ENCODE assay signal across 18 cellular contexts in genomic region chr14:65308536-65308935, GRCh38.
A peak's percentile ranks its signal among the peaks of the same experiment; 100 is the strongest.
DNase-seq lines count a peak whose midpoint lies in the region; ATAC-seq, FAIRE-seq and TF ChIP-seq lines count a peak whose summit lies in the region.
"Had no signal": no experiment of that assay in that cellular context is flagged by ENCODE, and none has a peak within 500 bp of the region (broad histone marks: within the 10 kb centered on the region; RNA-seq: fewer than 3 reads in every experiment).

No MANE protein-coding gene starts in this region.

- H3K9me2 ChIP-seq in MM.1S (replicated peaks; ENCODE audit: insufficient read depth, low read length), result no peaks in the 10 kb centered on the region

- no peak overlapping the region for H2AFZ ChIP-seq in MM.1S (ENCODE audit: low read length)
- H2AFZ ChIP-seq in GM12878 (ENCODE audit: control insufficient read depth, low read depth, low read length), result no peak overlapping the region
- H2AFZ ChIP-seq: GM23248 had no signal

- RAD21 ChIA-PET in GM12878 (lab: Charles Lee; ENCODE audit: unreplicated experiment), result interaction anchor here (3.2 kb wide), 1 partner anchor 8 kb away, joined by 8 read pairs; no protein-coding TSS in a partner anchor

- SMC1A ChIA-PET in GM12878 (lab: Charles Lee; ENCODE audit: uncharacterized antibody, unreplicated experiment), result interaction anchor here (2.4 to 17.0 kb wide), 2 partner anchors 9 to 25 kb away, joined by 9 to 391 read pairs; no protein-coding TSS in a partner anchor

- H3K4me3 ChIP-seq in MM.1S (ENCODE audit: low read length) (no peak overlapping the region), GM12878 (no peak overlapping the region), aorta (ENCODE audit: low read length in 2 of 2) (no peak overlapping the region)
- H3K4me3 ChIP-seq: GM23248, HAP-1 had no signal

- peak overlapping the region; percentile 44; the same call in 1 of the 2 replicates for H3K27ac ChIP-seq in MM.1S (ENCODE audit: low read length)
- peak overlapping the region; percentile 8; the same call in 1 of the 2 replicates for H3K27ac ChIP-seq in GM12878 (ENCODE audit: control insufficient read depth, insufficient read depth)
- H3K27ac ChIP-seq in aorta (ENCODE audit: low read depth in 1 of 2, low read length in 2 of 2), result no peak overlapping the region
- H3K27ac ChIP-seq: C4-2B, GM23248 had no signal

- H4K20me1 ChIP-seq in MM.1S (ENCODE audit: insufficient read depth, low read length) (no peaks in the 10 kb centered on the region), GM12878 (ENCODE audit: control insufficient read depth, insufficient read depth) (no peaks in the 10 kb centered on the region)

- intact Hi-C loops in GM12878 (cut with micrococcal nuclease; ENCODE audit: unreplicated experiment) (no loop called here), aorta (cut with DNase I) (no loop called here)

- H3K79me2 ChIP-seq in MM.1S (ENCODE audit: low read length), result no peaks in the 10 kb centered on the region
- H3K79me2 ChIP-seq in GM12878 (ENCODE audit: control insufficient read depth, insufficient read depth, low read length), result peaks cover 40% of the 10 kb centered on the region

- no TSS peak for BruUV-seq in GM12878 (replicated peaks; lab: Mats Ljungman, UMichigan)

- no peak for TF ChIP-seq EP300 in GM12878 (IDR thresholded peaks at IDR 0.05; ENCODE audit: borderline replicate concordance in 1 of 2, control insufficient read depth in 1 of 2, low read depth in 2 of 2, low read length in 2 of 2)

- ATAC-seq in GM12878 (no peak), GM18873 (IDR thresholded peaks at IDR 0.05; ENCODE audit: low FRiP score, unreplicated experiment) (no peak), aorta (ENCODE audit: low FRiP score) (no peak)
- ATAC-seq: HepG2 had no signal

- peaks cover 8% of the 10 kb centered on the region; the same call in 1 of the 2 replicates for H3F3A ChIP-seq in MM.1S (ENCODE audit: insufficient read depth, low read length)

- POLR2A ChIA-PET in GM12878 (lab: Charles Lee), result interaction anchor here (12.3 kb wide), 1 partner anchor 9 kb away, joined by 223 read pairs; no protein-coding TSS in a partner anchor

- in situ Hi-C loops in GM12878 (cut with MboI), result no loop called here

- H3K4me2 ChIP-seq in MM.1S (ENCODE audit: low read depth, low read length) (peak overlapping the region; percentile 27; the same call in 1 of the 2 replicates), GM12878 (ENCODE audit: control insufficient read depth, insufficient read depth) (no peak overlapping the region; the same call in 1 of the 2 replicates)

- TF ChIP-seq POLR2A in GM12891 (IDR thresholded peaks at IDR 0.05; ENCODE audit: low read depth, low read length), result no peak
- no peak for TF ChIP-seq POLR2A in GM12878 (IDR thresholded peaks at IDR 0.05; ENCODE audit: low read depth, low read length)

- H3K9me3 ChIP-seq in MM.1S (replicated peaks; ENCODE audit: insufficient read depth, low read length), result no peaks in the 10 kb centered on the region
- peaks cover 12% of the 10 kb centered on the region; the same call in 2 of the 3 replicates for H3K9me3 ChIP-seq in GM12878 (replicated peaks; ENCODE audit: control insufficient read depth, insufficient read depth, low read length)
- no peaks in the 10 kb centered on the region for H3K9me3 ChIP-seq in aorta (ENCODE audit: control insufficient read depth, low read length)
- H3K9me3 ChIP-seq: Caco-2, HAP-1 had no signal

- peaks cover 10% of the 10 kb centered on the region for H3K4me1 ChIP-seq in MM.1S (ENCODE audit: low read length)
- H3K4me1 ChIP-seq in GM12878 (ENCODE audit: control insufficient read depth, insufficient read depth, low read length), result peaks cover 41% of the 10 kb centered on the region
- H3K4me1 ChIP-seq in aorta (ENCODE audit: control insufficient read depth in 1 of 2, insufficient read depth in 2 of 2, low read length in 2 of 2), result no peaks in the 10 kb centered on the region

- no peaks in the 10 kb centered on the region for H3K27me3 ChIP-seq in MM.1S (replicated peaks; ENCODE audit: insufficient read depth, low read length)
- H3K27me3 ChIP-seq in GM12878 (replicated peaks in 1 of 2; ENCODE audit: control insufficient read depth in 2 of 2, insufficient read depth in 2 of 2, low read length in 1 of 2), result no peaks in the 10 kb centered on the region
- H3K27me3 ChIP-seq in aorta (ENCODE audit: control insufficient read depth in 1 of 2, insufficient read depth in 2 of 2, low read length in 1 of 2), result no peaks in the 10 kb centered on the region

- H3K9ac ChIP-seq in MM.1S (ENCODE audit: low read length) (no peak overlapping the region), GM12878 (ENCODE audit: control insufficient read depth, insufficient read depth, low read length) (no peak overlapping the region)
- H3K9ac ChIP-seq: GM23248 had no signal

- TF ChIP-seq RAD21 in GM12878 (IDR thresholded peaks at IDR 0.05; ENCODE audit: insufficient read depth, low read depth, low read length), result no peak

- FAIRE-seq in GM12891 (lab: Jason Lieb, UNC) (peak; percentile 85), GM12878 (lab: Jason Lieb, UNC) (no peak)
- FAIRE-seq: A204.1, HepG2 had no signal

- no peaks in the 10 kb centered on the region for H3K36me3 ChIP-seq in MM.1S (replicated peaks; ENCODE audit: insufficient read depth, low read length)
- H3K36me3 ChIP-seq in GM12878 (ENCODE audit: control insufficient read depth in 2 of 2, insufficient read depth in 2 of 2, low read length in 1 of 2), result peaks cover 0 to 7% of the 10 kb centered on the region in 2 experiments; a peak in 1 of 4 replicates
- H3K36me3 ChIP-seq in aorta (ENCODE audit: control insufficient read depth in 1 of 2, insufficient read depth in 2 of 2, low read length in 1 of 2), result no peaks in the 10 kb centered on the region
- H3K36me3 ChIP-seq: HAP-1 had no signal

- TF ChIP-seq CTCF in MM.1S (IDR thresholded peaks at IDR 0.05; ENCODE audit: low read length) (no peak), GM12878 (IDR thresholded peaks at IDR 0.05 in 2 of 3, conservative IDR thresholded peaks at IDR 0.05 in 1 of 3; ENCODE audit: control insufficient read depth in 2 of 3, extremely low read depth in 1 of 3, insufficient read depth in 1 of 3, low read depth in 3 of 3, low read length in 3 of 3) (no peak)

- DNase-seq in GM12891 (ENCODE audit: insufficient read length, low spot score) (no peak), MM.1S (peak; percentile 53), GM12878 (ENCODE audit: low read depth, low spot score) (no peak), aorta (no peak), NCI-H526 (lab: John Stamatoyannopoulos, UW) (no peak)
- no peak for DNase-seq in stimulated activated CD4-positive, alpha-beta T cell treated with anti-CD3 and anti-CD28 coated beads, Interleukin-4, amount 100 ng/mL, for 4 hours
- DNase-seq: ACHN; Caco-2; CD4-positive, alpha-beta T cell; DMS79 treated with DMSO at 0.1 percent for 48 hours; EL; GM23248; KG1 had no signal

- CTCF ChIA-PET in GM12878 (lab: Yijun Ruan, JAX), result interaction anchor here (2.1 kb wide), 1 partner anchor 9 kb away, joined by 7 read pairs; no protein-coding TSS in a partner anchor

TF ChIP-seq in GM12891, 5 proteins besides CTCF, POLR2A, EP300 and RAD21:
- TF ChIP-seq POU2F2 (IDR thresholded peaks at IDR 0.05; ENCODE audit: low read depth, low read length) (no peak), TAF1 (IDR thresholded peaks at IDR 0.05; ENCODE audit: low read depth, low read length) (no peak), SPI1 (IDR thresholded peaks at IDR 0.05; ENCODE audit: low read depth, low read length) (no peak), POLR2AphosphoS5 (IDR thresholded peaks at IDR 0.05; ENCODE audit: low read depth, low read length) (no peak)

TF ChIP-seq in GM12878, 131 proteins besides CTCF, POLR2A, EP300 and RAD21:
- TF ChIP-seq SMARCA5 (IDR thresholded peaks at IDR 0.05) (no peak), HDAC6 (IDR thresholded peaks at IDR 0.05; ENCODE audit: unreplicated experiment) (no peak)

Comparison
In these comparisons a context has a peak if more than half of its experiments do, and no peak if none do; other contexts are left out.
1. H3K27ac ChIP-seq: peak in MM.1S (single experiment) and GM12878 (single experiment); none in aorta (0 of 2).